Comparison of ENCODE assay signal across 33 cellular contexts in the genomic region with DNA sequence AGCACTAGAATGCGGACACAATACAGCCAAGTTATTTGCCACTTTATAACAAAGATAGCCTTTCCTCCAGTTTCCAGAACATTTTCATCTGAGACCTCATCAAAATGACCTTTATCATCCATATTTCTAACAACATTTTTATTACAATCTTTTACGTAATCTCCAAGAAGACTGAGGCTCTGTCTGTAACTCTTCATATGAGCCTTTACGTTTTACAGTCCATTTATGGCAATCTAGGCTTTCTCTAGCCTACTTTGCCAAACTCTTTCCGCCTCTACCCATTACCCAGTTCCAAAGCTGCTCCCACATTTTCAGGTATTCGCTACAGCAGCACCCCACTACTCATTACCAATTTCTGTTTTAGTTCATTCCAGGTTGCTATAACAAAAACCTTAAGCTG. TPM values are rescaled to one million over a fixed set of nuclear protein-coding genes. Genes with fewer than 3 reads are reported as not detected.
"Had no signal": no experiment of that assay in that cellular context is flagged by ENCODE, and none has a peak within 500 bp of the region (broad histone marks: within the 10 kb centered on the region; RNA-seq: fewer than 3 reads in every experiment).

No MANE protein-coding gene starts in this region.

- DNase-seq: activated B cell treated with CpG ODN at 0.5 μM for 24 hours; activated CD4-positive, alpha-beta memory T cell treated with anti-CD3 and anti-CD28 coated beads, Interleukin-2, amount 10 ng/mL, durations not matched to agents 7 days and 5 days; activated CD4-positive, alpha-beta T cell treated with anti-CD3 and anti-CD28 coated beads for 4 hours; activated CD4-positive, alpha-beta T cell treated with anti-CD3 and anti-CD28 coated beads, Interleukin-2, amount 10 ng/mL, durations not matched to agents 7 days and 5 days; activated CD4-positive, alpha-beta T cell treated with anti-CD3 and anti-CD28 coated beads, Interleukin-2, amount 50 U/mL, for 4 hours; activated CD8-positive, alpha-beta memory T cell treated with anti-CD3 and anti-CD28 coated beads, Interleukin-2, amount 50 U/mL, for 48 hours; activated effector memory CD4-positive, alpha-beta T cell treated with Interleukin-2 at 50 U/mL for 16 hours; activated gamma-delta T cell treated with Interleukin-2 at 50 U/mL for 16 hours; activated naive CD4-positive, alpha-beta T cell treated with anti-CD3 and anti-CD28 coated beads for 36 hours; activated naive CD8-positive, alpha-beta T cell treated with anti-CD3 and anti-CD28 coated beads for 36 hours; activated naive CD8-positive, alpha-beta T cell treated with anti-CD3 and anti-CD28 coated beads, Interleukin-2, amount 50 U/mL, for 24 hours; activated T-cell treated with anti-CD3 and anti-CD28 coated beads for 4 hours; activated T-cell treated with anti-CD3 and anti-CD28 coated beads, Interleukin-2, amount 50 U/mL, for 24 hours; adrenal gland; amygdala; aorta; body of pancreas; caudate nucleus; effector memory CD4-positive, alpha-beta T cell; endodermal cell; foreskin keratinocyte; gastrocnemius medialis; glutamatergic neuron; heart left ventricle; T-helper 1 cell; T-helper 17 cell; T1000; WERI-Rb-1 had no signal

- H3K27me3 Mint-ChIP-seq: activated CD4-positive, alpha-beta memory T cell treated with anti-CD3 and anti-CD28 coated beads, Interleukin-2, amount 10 ng/mL, durations not matched to agents 7 days and 5 days; activated CD4-positive, alpha-beta T cell treated with anti-CD3 and anti-CD28 coated beads, Interleukin-2, amount 10 ng/mL, durations not matched to agents 7 days and 5 days; activated naive CD4-positive, alpha-beta T cell treated with anti-CD3 and anti-CD28 coated beads, Interleukin-2, amount 50 U/mL, for 24 hours; activated naive CD8-positive, alpha-beta T cell treated with anti-CD3 and anti-CD28 coated beads, Interleukin-2, amount 50 U/mL, for 24 hours; activated T-cell treated with anti-CD3 and anti-CD28 coated beads, Interleukin-2, amount 50 U/mL, for 24 hours; activated T-helper 17 cell treated with anti-CD3 and anti-CD28 coated beads, Interleukin-2, amount 50 U/mL, for 72 hours; T-helper 17 cell had no signal

- H3K27ac Mint-ChIP-seq: activated B cell treated with CpG ODN at 0.5 μM for 24 hours; activated CD4-positive, alpha-beta memory T cell treated with anti-CD3 and anti-CD28 coated beads, Interleukin-2, amount 10 ng/mL, durations not matched to agents 7 days and 5 days; activated CD4-positive, alpha-beta T cell treated with anti-CD3 and anti-CD28 coated beads, Interleukin-2, amount 10 ng/mL, durations not matched to agents 7 days and 5 days; activated naive CD4-positive, alpha-beta T cell treated with anti-CD3 and anti-CD28 coated beads for 36 hours; activated naive CD4-positive, alpha-beta T cell treated with anti-CD3 and anti-CD28 coated beads, Interleukin-2, amount 50 U/mL, for 24 hours; activated naive CD8-positive, alpha-beta T cell treated with anti-CD3 and anti-CD28 coated beads for 36 hours; activated naive CD8-positive, alpha-beta T cell treated with anti-CD3 and anti-CD28 coated beads, Interleukin-2, amount 50 U/mL, for 24 hours; activated T-cell treated with anti-CD3 and anti-CD28 coated beads, Interleukin-2, amount 50 U/mL, for 24 hours; activated T-helper 17 cell treated with anti-CD3 and anti-CD28 coated beads, Interleukin-2, amount 50 U/mL, for 72 hours; endodermal cell; T-helper 17 cell; T-helper 2 cell treated with Interferon-gamma antibody and Interleukin-4, amounts not matched to agents 5 μg/mL and 100 μg/mL, for 36 hours had no signal

- H3K36me3 Mint-ChIP-seq: activated naive CD4-positive, alpha-beta T cell treated with anti-CD3 and anti-CD28 coated beads, Interleukin-2, amount 50 U/mL, for 24 hours; activated naive CD8-positive, alpha-beta T cell treated with anti-CD3 and anti-CD28 coated beads for 36 hours had no signal

- ATAC-seq: activated CD4-positive, CD25-positive, alpha-beta regulatory T cell treated with anti-CD3 and anti-CD28 coated beads, Interleukin-2, amount 50 U/mL, for 24 hours; activated naive CD8-positive, alpha-beta T cell treated with anti-CD3 and anti-CD28 coated beads, Interleukin-2, amount 50 U/mL, for 24 hours; activated T-helper 17 cell treated with anti-CD3 and anti-CD28 coated beads, Interleukin-2, amount 50 U/mL, for 72 hours; body of pancreas; foreskin keratinocyte; gastrocnemius medialis; T-helper 17 cell had no signal

- H3K9me3 ChIP-seq: adrenal gland, body of pancreas, esophagus muscularis mucosa, gastrocnemius medialis, heart left ventricle had no signal

- H3K4me1 Mint-ChIP-seq: activated B cell treated with CpG ODN at 0.5 μM for 24 hours; activated CD4-positive, alpha-beta memory T cell treated with anti-CD3 and anti-CD28 coated beads, Interleukin-2, amount 10 ng/mL, durations not matched to agents 7 days and 5 days; activated CD4-positive, alpha-beta T cell treated with anti-CD3 and anti-CD28 coated beads, Interleukin-2, amount 10 ng/mL, durations not matched to agents 7 days and 5 days; activated naive CD4-positive, alpha-beta T cell treated with anti-CD3 and anti-CD28 coated beads, Interleukin-2, amount 50 U/mL, for 24 hours; activated naive CD8-positive, alpha-beta T cell treated with anti-CD3 and anti-CD28 coated beads for 36 hours; activated naive CD8-positive, alpha-beta T cell treated with anti-CD3 and anti-CD28 coated beads, Interleukin-2, amount 50 U/mL, for 24 hours; activated T-helper 17 cell treated with anti-CD3 and anti-CD28 coated beads, Interleukin-2, amount 50 U/mL, for 72 hours; T-helper 17 cell had no signal

- H3K9me3 Mint-ChIP-seq: activated CD4-positive, alpha-beta memory T cell treated with anti-CD3 and anti-CD28 coated beads, Interleukin-2, amount 10 ng/mL, durations not matched to agents 7 days and 5 days; activated CD4-positive, alpha-beta T cell treated with anti-CD3 and anti-CD28 coated beads, Interleukin-2, amount 10 ng/mL, durations not matched to agents 7 days and 5 days; activated naive CD4-positive, alpha-beta T cell treated with anti-CD3 and anti-CD28 coated beads for 36 hours; activated naive CD8-positive, alpha-beta T cell treated with anti-CD3 and anti-CD28 coated beads for 36 hours; activated T-cell treated with anti-CD3 and anti-CD28 coated beads, Interleukin-2, amount 50 U/mL, for 24 hours; endodermal cell; T-helper 2 cell treated with Interferon-gamma antibody and Interleukin-4, amounts not matched to agents 5 μg/mL and 100 μg/mL, for 36 hours had no signal

- H3K4me1 ChIP-seq: adrenal gland, body of pancreas, esophagus muscularis mucosa, gastrocnemius medialis, heart left ventricle had no signal

- H3K4me3 Mint-ChIP-seq: activated B cell treated with CpG ODN at 0.5 μM for 24 hours; activated CD4-positive, alpha-beta memory T cell treated with anti-CD3 and anti-CD28 coated beads, Interleukin-2, amount 10 ng/mL, durations not matched to agents 7 days and 5 days; activated CD4-positive, alpha-beta T cell treated with anti-CD3 and anti-CD28 coated beads, Interleukin-2, amount 10 ng/mL, durations not matched to agents 7 days and 5 days; activated naive CD4-positive, alpha-beta T cell treated with anti-CD3 and anti-CD28 coated beads for 36 hours; activated naive CD4-positive, alpha-beta T cell treated with anti-CD3 and anti-CD28 coated beads, Interleukin-2, amount 50 U/mL, for 24 hours; activated naive CD8-positive, alpha-beta T cell treated with anti-CD3 and anti-CD28 coated beads for 36 hours; activated naive CD8-positive, alpha-beta T cell treated with anti-CD3 and anti-CD28 coated beads, Interleukin-2, amount 50 U/mL, for 24 hours; activated T-cell treated with anti-CD3 and anti-CD28 coated beads, Interleukin-2, amount 50 U/mL, for 24 hours; activated T-helper 17 cell treated with anti-CD3 and anti-CD28 coated beads, Interleukin-2, amount 50 U/mL, for 72 hours; endodermal cell; T-helper 17 cell; T-helper 2 cell treated with Interferon-gamma antibody and Interleukin-4, amounts not matched to agents 5 μg/mL and 100 μg/mL, for 36 hours had no signal

- H3K36me3 ChIP-seq: adrenal gland, gastrocnemius medialis had no signal

- H3K4me3 ChIP-seq: adrenal gland, body of pancreas, esophagus muscularis mucosa, gastrocnemius medialis, heart left ventricle had no signal

- H3K27me3 ChIP-seq: adrenal gland, body of pancreas, esophagus muscularis mucosa, foreskin keratinocyte, gastrocnemius medialis, heart left ventricle had no signal

- H3K27ac ChIP-seq: adrenal gland, body of pancreas, esophagus muscularis mucosa, foreskin keratinocyte, gastrocnemius medialis, heart left ventricle, WERI-Rb-1 had no signal

RNA-seq across cellular contexts. Expression of a gene that starts 8.2 kb away (rescaled TPM):
- total RNA-seq: activated B cell treated with CpG ODN at 0.5 μM for 24 hours; activated naive CD4-positive, alpha-beta T cell treated with anti-CD3 and anti-CD28 coated beads for 36 hours; activated naive CD8-positive, alpha-beta T cell treated with anti-CD3 and anti-CD28 coated beads for 36 hours; activated T-helper 17 cell treated with anti-CD3 and anti-CD28 coated beads, Interleukin-2, amount 50 U/mL, for 72 hours had no signal
